Comparison of ENCODE assay signal across 8 cellular contexts in genomic region chr1:59814180-59814900, GRCh38.
DNase-seq lines count a peak whose midpoint lies in the region; ATAC-seq, FAIRE-seq and TF ChIP-seq lines count a peak whose summit lies in the region.

No MANE protein-coding gene starts in this region.

- DNase-seq in D721Med (ENCODE audit: insufficient read length, low spot score), result peak; percentile 59
- DNase-seq in LNCaP clone FGC (ENCODE audit: low read depth), result peak; percentile 99
- DNase-seq in SKM-1 (lab: John Stamatoyannopoulos, UW; ENCODE audit: unreplicated experiment), result peak; percentile 95
- DNase-seq in activated naive CD8-positive, alpha-beta T cell treated with anti-CD3 and anti-CD28 coated beads, Interleukin-2, amount 50 U/mL, for 16 hours (ENCODE audit: low read depth, low spot score), result peak; percentile 66
- peak in 39 of 51 donors; percentile 1 to 80 (median 49) for DNase-seq in hypothalamus (lab: John Stamatoyannopoulos, UW)
- DNase-seq in retinal pigment epithelial cell (ENCODE audit: low read depth), result peak; percentile 98
- DNase-seq in epidermal melanocyte (ENCODE audit: insufficient read length, low spot score), result no peak

- H3K4me3 ChIP-seq in LNCaP clone FGC (ENCODE audit: low read depth, low read length), result peak overlapping the region; percentile 60
- H3K4me3 ChIP-seq in retinal pigment epithelial cell (ENCODE audit: low read length), result peak overlapping the region; percentile 76

- no peak for FAIRE-seq in D721Med (lab: Jason Lieb, UNC)

- ATAC-seq in GM21526 (IDR thresholded peaks at IDR 0.05; ENCODE audit: low FRiP score, unreplicated experiment), result peak; percentile 99

- no peak for TF ChIP-seq CTCF in D721Med (IDR thresholded peaks at IDR 0.05; ENCODE audit: insufficient read depth, missing control alignments)
- no peak for TF ChIP-seq CTCF in LNCaP clone FGC (IDR thresholded peaks at IDR 0.05; ENCODE audit: control insufficient read depth, extremely low read depth, insufficient read depth)
- TF ChIP-seq CTCF in retinal pigment epithelial cell (conservative IDR thresholded peaks at IDR 0.05; ENCODE audit: low read depth, low read length), result no peak
